9 cellular contexts compared by ENCODE assay signal in genomic region chrX:119826399-119826959, GRCh38. TPM values are rescaled to one million over a fixed set of nuclear protein-coding genes. Genes with fewer than 3 reads are reported as not detected.
DNase-seq lines count a peak whose midpoint lies in the region; ATAC-seq and TF ChIP-seq lines count a peak whose summit lies in the region.
"Had no signal": no experiment of that assay in that cellular context is flagged by ENCODE, and none has a peak within 500 bp of the region (broad histone marks: within the 10 kb centered on the region; RNA-seq: fewer than 3 reads in every experiment).

No MANE protein-coding gene starts in this region.

- H3K18ac ChIP-seq in trophoblast cell (ENCODE audit: low read length) = no peak overlapping the region

- no peak for TF ChIP-seq CTCF in Panc1 (IDR thresholded peaks at IDR 0.05)

- no peak overlapping the region for H3K4me3 Mint-ChIP-seq in natural killer cell treated with Interleukin-12 subunit alpha and Interleukin-12 subunit beta and Interleukin-15 and Interleukin-18, amount 100 ng/mL, for 72 hours

- BruUV-seq in Panc1 (replicated peaks; lab: Mats Ljungman, UMichigan) = no TSS peak

- H3K27ac ChIP-seq in Panc1 (ENCODE audit: low read length) = no peak overlapping the region
- H3K27ac ChIP-seq in trophoblast cell (ENCODE audit: low read depth, low read length) = no peak overlapping the region
- H3K27ac ChIP-seq: spleen had no signal

- H3K4me3 ChIP-seq in Panc1 (ENCODE audit: low read depth in 2 of 2, low read length in 2 of 2) (no peak overlapping the region), trophoblast cell (ENCODE audit: low read depth, low read length) (no peak overlapping the region)
- H3K4me3 ChIP-seq: lung, spleen had no signal

- no peaks in the 10 kb centered on the region for H3K27me3 Mint-ChIP-seq in natural killer cell treated with Interleukin-12 subunit alpha and Interleukin-12 subunit beta and Interleukin-15 and Interleukin-18, amount 100 ng/mL, for 72 hours

- no peak overlapping the region for H4K91ac ChIP-seq in trophoblast cell (ENCODE audit: low read depth, low read length)

- no peaks in the 10 kb centered on the region for H3K79me1 ChIP-seq in trophoblast cell (ENCODE audit: low read length)

- no peak overlapping the region for H4K12ac ChIP-seq in trophoblast cell (ENCODE audit: low read depth, low read length)

- no peaks in the 10 kb centered on the region for H3K4me1 ChIP-seq in Panc1 (ENCODE audit: control insufficient read depth, insufficient read depth, low read length)
- H3K4me1 ChIP-seq in trophoblast cell (ENCODE audit: control insufficient read depth in 1 of 2, insufficient read depth in 2 of 2, low read length in 2 of 2) = no peaks in the 10 kb centered on the region

- no peak overlapping the region for H2BK5ac ChIP-seq in trophoblast cell (ENCODE audit: low read depth, low read length, poor library complexity)

- no peaks in the 10 kb centered on the region for H3K27me3 ChIP-seq in Panc1 (ENCODE audit: control insufficient read depth, insufficient read depth, low read length)
- H3K27me3 ChIP-seq in trophoblast cell (ENCODE audit: insufficient read depth, low read length) = no peaks in the 10 kb centered on the region
- H3K27me3 ChIP-seq: spleen had no signal

- no peak overlapping the region for H2BK120ac ChIP-seq in trophoblast cell (ENCODE audit: insufficient read depth, low read length, poor library complexity)

- in situ Hi-C loops in Panc1 (cut with HindIII; ENCODE audit: low pct_unique_long_range_greater_than_20kb, low sequenced_read_pairs) = no loop called here

- H2BK12ac ChIP-seq in trophoblast cell (ENCODE audit: low read length) = no peak overlapping the region

- H3K27ac Mint-ChIP-seq in natural killer cell treated with Interleukin-12 subunit alpha and Interleukin-12 subunit beta and Interleukin-15 and Interleukin-18, amount 100 ng/mL, for 72 hours = no peak overlapping the region

- no peak overlapping the region for H3K9ac ChIP-seq in trophoblast cell (ENCODE audit: low read length)

- no peak overlapping the region for H3K4me2 ChIP-seq in trophoblast cell (ENCODE audit: low read length)

- no peak overlapping the region for H2AK5ac ChIP-seq in trophoblast cell (ENCODE audit: low read length)

- POLR2A ChIA-PET in Panc1 (lab: Charles Lee) = no interaction called here

- peak; percentile 5 for DNase-seq in GM03348 (ENCODE audit: low spot score)
- DNase-seq in Panc1 (ENCODE audit: low read depth, low spot score) = peak; percentile 5
- DNase-seq in left colon = no peak
- DNase-seq in NCI-H524 (lab: John Stamatoyannopoulos, UW) = no peak
- no peak for DNase-seq in trophoblast cell
- DNase-seq in natural killer cell treated with Interleukin-12 subunit alpha and Interleukin-12 subunit beta and Interleukin-15 and Interleukin-18, amount 100 ng/mL, for 72 hours (ENCODE audit: low spot score) = no peak
- DNase-seq: NCI-H446, spleen had no signal

- no peaks in the 10 kb centered on the region for H3K79me2 ChIP-seq in trophoblast cell (ENCODE audit: control insufficient read depth, insufficient read depth, low read length, poor library complexity)

- no peak overlapping the region for H2AFZ ChIP-seq in trophoblast cell (ENCODE audit: insufficient read depth, low read length, poor library complexity)

- H3K36me3 ChIP-seq in Panc1 (ENCODE audit: control insufficient read depth, insufficient read depth, low read length) = no peaks in the 10 kb centered on the region
- H3K36me3 ChIP-seq in trophoblast cell (ENCODE audit: control insufficient read depth in 1 of 2, insufficient read depth in 2 of 2, low read length in 2 of 2) = peaks cover 5% of the 10 kb centered on the region in 2 experiments

- H3K9me3 ChIP-seq in Panc1 (ENCODE audit: control insufficient read depth, insufficient read depth, low read depth, low read length) (no peaks in the 10 kb centered on the region), trophoblast cell (ENCODE audit: insufficient read depth, low read depth, low read length) (no peaks in the 10 kb centered on the region)
- H3K9me3 ChIP-seq: spleen had no signal

- no peak overlapping the region for H3K4ac ChIP-seq in trophoblast cell (ENCODE audit: low read depth, low read length)

- intact Hi-C loops in Panc1 (cut with micrococcal nuclease; ENCODE audit: unreplicated experiment) = no loop called here
- intact Hi-C loops in left colon (cut with DNase I, micrococcal nuclease) = no loop called here

- WGBS in trophoblast cell (ENCODE audit: extremely low coverage, insufficient coverage, insufficient read length) = no CpG with 5 or more reads among the region's 7 CpGs

- no peak for ATAC-seq in Panc1
- peak; percentile 45 for ATAC-seq in left colon
- no peak for ATAC-seq in natural killer cell treated with Interleukin-12 subunit alpha and Interleukin-12 subunit beta and Interleukin-15 and Interleukin-18, amount 100 ng/mL, for 72 hours

- H3K23ac ChIP-seq in trophoblast cell (ENCODE audit: low read length) = no peak overlapping the region

- H3K9me3 Mint-ChIP-seq in natural killer cell treated with Interleukin-12 subunit alpha and Interleukin-12 subunit beta and Interleukin-15 and Interleukin-18, amount 100 ng/mL, for 72 hours = no peaks in the 10 kb centered on the region

- CTCF ChIA-PET in Panc1 (lab: Charles Lee) = no interaction called here

- no peak overlapping the region for H4K8ac ChIP-seq in trophoblast cell (ENCODE audit: low read depth, low read length)

- peaks cover 9% of the 10 kb centered on the region for H3K36me3 Mint-ChIP-seq in natural killer cell treated with Interleukin-12 subunit alpha and Interleukin-12 subunit beta and Interleukin-15 and Interleukin-18, amount 100 ng/mL, for 72 hours

- peaks cover 6 to 11% of the 10 kb centered on the region in 2 donors for H3K4me1 Mint-ChIP-seq in natural killer cell treated with Interleukin-12 subunit alpha and Interleukin-12 subunit beta and Interleukin-15 and Interleukin-18, amount 100 ng/mL, for 72 hours (ENCODE audit: low read depth in 2 of 2)

- H3K14ac ChIP-seq in trophoblast cell (ENCODE audit: low read length) = no peak overlapping the region

RNA-seq across cellular contexts. Expression of gene UPF3B, which starts 26.3 kb away (rescaled TPM):
- total RNA-seq in Panc1 (2021; ENCODE audit: unreplicated experiment) (27.8 TPM), left colon (1 to 10 TPM; 7.4 to 7.9 TPM)
- polyA plus RNA-seq in Panc1 (2012; ENCODE audit: insufficient read length) = 25.5 TPM
- 18.4 and 19.0 TPM in 2 replicates for polyA plus RNA-seq in trophoblast cell (2013)
- total RNA-seq in natural killer cell treated with Interleukin-12 subunit alpha and Interleukin-12 subunit beta and Interleukin-15 and Interleukin-18, amount 100 ng/mL, for 72 hours = 10 to 100 TPM; 14.6 to 15.3 TPM

RNA-seq across cellular contexts. Expression of gene RPL39, which starts 35.0 kb away (rescaled TPM):
- total RNA-seq in Panc1 (2021; ENCODE audit: unreplicated experiment) = 1,882 TPM
- polyA plus RNA-seq in Panc1 (2012; ENCODE audit: insufficient read length) = 1,687 TPM
- total RNA-seq in left colon = 1,000 to 10,000 TPM; 1,215 to 1,372 TPM
- polyA plus RNA-seq in trophoblast cell (2013) = 4,540 and 4,605 TPM in 2 replicates
- 1,000 to 10,000 TPM; 1,043 to 1,156 TPM for total RNA-seq in natural killer cell treated with Interleukin-12 subunit alpha and Interleukin-12 subunit beta and Interleukin-15 and Interleukin-18, amount 100 ng/mL, for 72 hours

RNA-seq across cellular contexts. Expression of gene RNF113A, which starts 45.1 kb away (rescaled TPM):
- total RNA-seq in Panc1 (2021; ENCODE audit: unreplicated experiment) (23.4 TPM), left colon (10 to 100 TPM; 12.9 to 13.4 TPM)
- polyA plus RNA-seq in Panc1 (2012; ENCODE audit: insufficient read length) = 18.0 TPM
- 26.1 and 27.3 TPM in 2 replicates for polyA plus RNA-seq in trophoblast cell (2013)
- 10 to 100 TPM; 21.6 to 32.3 TPM for total RNA-seq in natural killer cell treated with Interleukin-12 subunit alpha and Interleukin-12 subunit beta and Interleukin-15 and Interleukin-18, amount 100 ng/mL, for 72 hours

RNA-seq across cellular contexts. Expression of gene NDUFA1, which starts 45.2 kb away (rescaled TPM):
- total RNA-seq in Panc1 (2021; ENCODE audit: unreplicated experiment) (252 TPM), left colon (100 to 1,000 TPM; 201 to 236 TPM)
- polyA plus RNA-seq in Panc1 (2012; ENCODE audit: insufficient read length) = 369 TPM
- 212 and 213 TPM in 2 replicates for polyA plus RNA-seq in trophoblast cell (2013)
- 10 to 100 TPM; 65.0 to 86.0 TPM for total RNA-seq in natural killer cell treated with Interleukin-12 subunit alpha and Interleukin-12 subunit beta and Interleukin-15 and Interleukin-18, amount 100 ng/mL, for 72 hours

Comparison
In these comparisons a context has a peak if more than half of its experiments do, and no peak if none do; other contexts are left out.
1. DNase-seq: peak in GM03348 (single experiment) and Panc1 (single experiment); none in left colon (0 of 2), NCI-H524 (0 of 2), trophoblast cell (0 of 2) and natural killer cell treated with Interleukin-12 subunit alpha and Interleukin-12 subunit beta and Interleukin-15 and Interleukin-18, amount 100 ng/mL, for 72 hours (single experiment).